21 cellular contexts compared by ENCODE assay signal in the genomic region with DNA sequence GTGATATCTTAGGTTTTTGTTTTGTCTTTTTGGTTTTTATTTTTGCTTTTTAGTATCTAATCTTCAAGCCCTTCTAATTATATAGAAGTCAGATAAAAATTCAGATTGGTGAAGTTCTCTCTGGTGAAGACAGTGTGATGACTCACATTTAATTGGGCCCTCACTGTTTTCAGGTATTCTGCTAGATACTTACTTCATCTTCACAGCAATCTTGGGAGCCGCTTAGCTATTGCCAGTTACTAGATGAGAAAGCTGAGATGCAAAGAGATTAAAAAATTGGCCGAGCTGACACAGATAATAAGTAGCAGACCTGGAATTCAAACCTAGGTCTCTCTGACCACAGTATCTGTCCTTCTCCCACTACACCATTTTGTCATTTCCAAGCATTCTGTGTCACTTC.
DNase-seq lines count a peak whose midpoint lies in the region; TF ChIP-seq lines count a peak whose summit lies in the region.
"Had no signal": no experiment of that assay in that cellular context is flagged by ENCODE, and none has a peak within 500 bp of the region (broad histone marks: within the 10 kb centered on the region; RNA-seq: fewer than 3 reads in every experiment).

No MANE protein-coding gene starts in this region.

- TF ChIP-seq CTCF in SK-N-SH (IDR thresholded peaks at IDR 0.05): no peak
- no peak for TF ChIP-seq CTCF in GM20000 (IDR thresholded peaks at IDR 0.05; ENCODE audit: extremely low read depth, missing control alignments)

- H3K27me3 ChIP-seq in GM23248 (replicated peaks; ENCODE audit: insufficient read depth) (no peaks in the 10 kb centered on the region), SK-N-SH (ENCODE audit: insufficient read depth) (no peaks in the 10 kb centered on the region)
- H3K27me3 ChIP-seq: BLaER1, MG63, Peyer's patch had no signal

- H3K9me2 ChIP-seq in GM23248 (ENCODE audit: insufficient read depth) (no peaks in the 10 kb centered on the region), SK-N-SH (no peaks in the 10 kb centered on the region)

- H3K9me3 ChIP-seq in GM23248 (ENCODE audit: low read depth) (no peaks in the 10 kb centered on the region), SK-N-SH (no peaks in the 10 kb centered on the region)
- H3K9me3 ChIP-seq: BLaER1, MG63, Peyer's patch had no signal

- CTCF ChIA-PET in SK-N-SH (lab: Yijun Ruan, JAX): interaction anchor here (1.2 to 2.0 kb wide), 2 partner anchors 11 to 87 kb away, joined by 3 to 5 read pairs; no protein-coding TSS in a partner anchor

- H2AFZ ChIP-seq in GM23248: no peak overlapping the region
- H2AFZ ChIP-seq in SK-N-SH (ENCODE audit: low read depth): no peak overlapping the region

- H3F3A ChIP-seq in GM23248 (ENCODE audit: insufficient read depth) (peaks cover 35% of the 10 kb centered on the region), SK-N-SH (replicated peaks; ENCODE audit: insufficient read depth) (peaks cover 13% of the 10 kb centered on the region)

- POLR2A ChIA-PET in SK-N-SH (lab: Yijun Ruan, JAX): no interaction called here

- TF ChIP-seq RAD21 in SK-N-SH (IDR thresholded peaks at IDR 0.05; ENCODE audit: low read length): no peak

- no peak overlapping the region for H3K4me2 ChIP-seq in GM23248 (ENCODE audit: unreplicated experiment)
- H3K4me2 ChIP-seq in SK-N-SH: no peak overlapping the region
- H3K4me2 ChIP-seq: BLaER1 had no signal

- H3K9ac ChIP-seq in GM23248: no peak overlapping the region
- no peak overlapping the region for H3K9ac ChIP-seq in SK-N-SH
- H3K9ac ChIP-seq: BLaER1 had no signal

- H3K4me1 ChIP-seq in GM23248 (ENCODE audit: insufficient read depth) (peaks cover 44% of the 10 kb centered on the region), SK-N-SH (ENCODE audit: control insufficient read depth in 1 of 2, insufficient read depth in 2 of 2, low read depth in 1 of 2, low read length in 1 of 2) (peaks cover 0 to 4% of the 10 kb centered on the region in 2 experiments; a peak in 2 of 4 replicates)

- H3K4me3 ChIP-seq in GM23248 (no peak overlapping the region), SK-N-SH (ENCODE audit: low read depth in 2 of 2, low read length in 1 of 2) (no peak overlapping the region)
- H3K4me3 ChIP-seq: BLaER1, MG63, Peyer's patch had no signal

- H3K27ac ChIP-seq in GM23248: no peak overlapping the region
- peak overlapping the region; percentile 22 to 51; a peak in 3 of 4 replicates for H3K27ac ChIP-seq in SK-N-SH (ENCODE audit: low read depth in 2 of 2, low read length in 1 of 2)
- H3K27ac ChIP-seq: BLaER1, Peyer's patch had no signal

- DNase-seq in GM23248 (peak; percentile 7), SK-N-SH (no peak), kidney tubule cell (ENCODE audit: low spot score) (peak; percentile 28), putamen (ENCODE audit: low spot score) (peak; percentile 49), GOT3 (lab: John Stamatoyannopoulos, UW) (no peak), OCI-M2 (lab: John Stamatoyannopoulos, UW; ENCODE audit: unreplicated experiment) (no peak), hippocampal formation (lab: John Stamatoyannopoulos, UW) (no peak), GM20000 (ENCODE audit: low spot score) (no peak)
- DNase-seq: CD4-positive, CD25-positive, alpha-beta regulatory T cell; DMS153; KBM-7; MG63; NCI-H1105 treated with DMSO at 0.1 percent for 48 hours; NCI-H1694; NCI-H2029 treated with DMSO at 0.1 percent for 48 hours; NCI-H226; NCI-H510A; NCI-H69; Peyer's patch; SIG-M5 had no signal

- peaks cover 41% of the 10 kb centered on the region for H3K79me2 ChIP-seq in GM23248 (ENCODE audit: insufficient read depth)
- no peaks in the 10 kb centered on the region; the same call in 1 of the 2 replicates for H3K79me2 ChIP-seq in SK-N-SH (ENCODE audit: insufficient read depth)

- WGBS in GM23248 (ENCODE audit: low coverage in 1 of 2, low lambda C conversion rate in 2 of 2, missing lambda C conversion rate in 2 of 2), 2 experiments: 88 to 89% methylated on average over 2 of the region's 2 CpGs
- 32% methylated on average over 2 of the region's 2 CpGs for WGBS in SK-N-SH (ENCODE audit: low lambda C conversion rate)

- H3K36me3 ChIP-seq in GM23248 (ENCODE audit: low read depth) (peaks cover 9% of the 10 kb centered on the region; the same call in 1 of the 2 replicates), SK-N-SH (replicated peaks in 1 of 2; ENCODE audit: control insufficient read depth in 1 of 2, insufficient read depth in 2 of 2, low read length in 1 of 2) (peaks cover 12 to 24% of the 10 kb centered on the region in 2 experiments)

- TF ChIP-seq EP300 in SK-N-SH (IDR thresholded peaks at IDR 0.05; ENCODE audit: borderline replicate concordance in 1 of 2, low read depth in 1 of 2, low read length in 1 of 2): no peak

- in situ Hi-C loops in GM23248 (cut with MboI): no loop called here

- H4K20me1 ChIP-seq in GM23248 (ENCODE audit: insufficient read depth) (no peaks in the 10 kb centered on the region), SK-N-SH (ENCODE audit: insufficient read depth) (no peaks in the 10 kb centered on the region; the same call in 1 of the 2 replicates)
- H4K20me1 ChIP-seq: BLaER1 had no signal

TF ChIP-seq in SK-N-SH, 30 proteins besides CTCF, POLR2A, EP300 and RAD21:
- TF ChIP-seq TAF1 (IDR thresholded peaks at IDR 0.05; ENCODE audit: borderline replicate concordance, low read depth, low read length) (no peak), TCF12 (IDR thresholded peaks at IDR 0.05) (0 out of 2 replicates have a peak, but pooled peaks have one; percentile 46), JUND (IDR thresholded peaks at IDR 0.05) (0 out of 2 replicates have a peak, but pooled peaks have one; percentile 25)
TF ChIP-seq in SK-N-SH: peak in this region for 2.

Comparison
In these comparisons a context has a peak if more than half of its experiments do, and no peak if none do; other contexts are left out.
1. DNase-seq: peak in GM23248 (single experiment), kidney tubule cell (single experiment) and putamen (single experiment); none in SK-N-SH (single experiment), GOT3 (single experiment), OCI-M2 (single experiment), hippocampal formation (0 of 2) and GM20000 (single experiment).